Comparison of ENCODE assay signal across 1 cellular context in genomic region chr10:63522129-63522687, GRCh38.
TF ChIP-seq lines count a peak whose summit lies in the region.

No MANE protein-coding gene starts in this region.

TF ChIP-seq in HepG2, 621 proteins besides CTCF, POLR2A, EP300 and RAD21:
- TF ChIP-seq HMGXB4 (CRISPR knock-in tag; IDR thresholded peaks at IDR 0.05; ENCODE audit: borderline replicate concordance in 1 of 2, low read depth in 1 of 2) (peak in 1 of 2 experiments; percentile 4; a peak in 2 of 4 replicates), PRDM15 (CRISPR knock-in tag; IDR thresholded peaks at IDR 0.05) (peak; percentile 82), KDM5A (IDR thresholded peaks at IDR 0.05; ENCODE audit: borderline replicate concordance, low read length) (0 out of 2 replicates have a peak, but pooled peaks have one; percentile 16), SALL2 (CRISPR knock-in tag; IDR thresholded peaks at IDR 0.05) (peak; percentile 2; the same call in 1 of the 2 replicates), ATF7 (IDR thresholded peaks at IDR 0.05) (peak; percentile 59), ATF7 (CRISPR knock-in tag; IDR thresholded peaks at IDR 0.05) (no peak), KMT2A (CRISPR knock-in tag; IDR thresholded peaks at IDR 0.05) (0 out of 2 replicates have a peak, but pooled peaks have one; percentile 17), ZNF839 (CRISPR knock-in tag; IDR thresholded peaks at IDR 0.05; ENCODE audit: borderline replicate concordance) (no peak), ZNF362 (CRISPR knock-in tag; IDR thresholded peaks at IDR 0.05; ENCODE audit: borderline replicate concordance) (peak; percentile 60; the same call in 1 of the 2 replicates), ZNF232 (CRISPR knock-in tag; IDR thresholded peaks at IDR 0.05; ENCODE audit: borderline replicate concordance) (no peak), TIGD3 (CRISPR knock-in tag; IDR thresholded peaks at IDR 0.05; ENCODE audit: borderline replicate concordance) (no peak), CREB1 (IDR thresholded peaks at IDR 0.05) (peak; percentile 57), CREB1 (CRISPR knock-in tag; IDR thresholded peaks at IDR 0.05) (peak; percentile 36; the same call in 1 of the 2 replicates), ZSCAN20 (CRISPR knock-in tag; IDR thresholded peaks at IDR 0.05; ENCODE audit: borderline replicate concordance) (peak; percentile 11; the same call in 1 of the 2 replicates), ZNF891 (CRISPR knock-in tag; IDR thresholded peaks at IDR 0.05) (no peak), USF2 (IDR thresholded peaks at IDR 0.05; ENCODE audit: low read depth, low read length) (no peak), USF2 (CRISPR knock-in tag; IDR thresholded peaks at IDR 0.05; ENCODE audit: borderline replicate concordance) (peak; percentile 2; the same call in 1 of the 2 replicates), KDM6A (CRISPR knock-in tag; IDR thresholded peaks at IDR 0.05; ENCODE audit: low read depth) (no peak), ZFP36L1 (CRISPR knock-in tag; IDR thresholded peaks at IDR 0.05) (0 out of 2 replicates have a peak, but pooled peaks have one; percentile 34), ETV5 (CRISPR knock-in tag; IDR thresholded peaks at IDR 0.05; ENCODE audit: borderline replicate concordance) (no peak), ELK4 (CRISPR knock-in tag; IDR thresholded peaks at IDR 0.05; ENCODE audit: borderline replicate concordance) (no peak), ZNF558 (CRISPR knock-in tag; IDR thresholded peaks at IDR 0.05; ENCODE audit: borderline replicate concordance) (no peak)
